In genomic region chr16:66902648-66903543, GRCh38 we compare ENCODE assay signal across 1 cellular context.
TF ChIP-seq lines count a peak whose summit lies in the region.

No MANE protein-coding gene starts in this region.

TF ChIP-seq in K562, 482 proteins besides CTCF, POLR2A, EP300 and RAD21:
- no peak for TF ChIP-seq CHD4 (IDR thresholded peaks at IDR 0.05; ENCODE audit: insufficient read depth, insufficient replicate concordance, low read depth, low read length, poor library complexity, severe bottlenecking)
- TF ChIP-seq, protein P1, sequence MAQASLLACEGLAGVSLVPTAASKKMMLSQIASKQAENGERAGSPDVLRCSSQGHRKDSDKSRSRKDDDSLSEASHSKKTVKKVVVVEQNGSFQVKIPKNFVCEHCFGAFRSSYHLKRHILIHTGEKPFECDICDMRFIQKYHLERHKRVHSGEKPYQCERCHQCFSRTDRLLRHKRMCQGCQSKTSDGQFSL (CRISPR knock-in tag; IDR thresholded peaks at IDR 0.05): peak; percentile 20; the same call in 1 of the 2 replicates
- TF ChIP-seq, protein P1 (tag; IDR thresholded peaks at IDR 0.05): no peak
- no peak for TF ChIP-seq CHD2 (IDR thresholded peaks at IDR 0.05; ENCODE audit: low read depth, low read length)
- TF ChIP-seq CREB1 (IDR thresholded peaks at IDR 0.05): no peak
- no peak for TF ChIP-seq CREB1 (CRISPR knock-in tag; IDR thresholded peaks at IDR 0.05)
- no peak for TF ChIP-seq CAMTA2 (CRISPR knock-in tag; conservative IDR thresholded peaks at IDR 0.05)
- TF ChIP-seq BHLHE40 (IDR thresholded peaks at IDR 0.05; ENCODE audit: low read length): 0 out of 2 replicates have a peak, but pooled peaks have one; percentile 8
- no peak for TF ChIP-seq CXXC5 (CRISPR knock-in tag; IDR thresholded peaks at IDR 0.05)
- TF ChIP-seq ZNF24 (IDR thresholded peaks at IDR 0.05): no peak
- no peak for TF ChIP-seq ETV6 (IDR thresholded peaks at IDR 0.05; ENCODE audit: borderline replicate concordance in 1 of 2, low read depth in 2 of 2, low read length in 1 of 2)
- TF ChIP-seq ETV6 (CRISPR knock-in tag; IDR thresholded peaks at IDR 0.05; ENCODE audit: borderline replicate concordance): no peak
